14 cellular contexts compared by ENCODE assay signal in the genomic region with DNA sequence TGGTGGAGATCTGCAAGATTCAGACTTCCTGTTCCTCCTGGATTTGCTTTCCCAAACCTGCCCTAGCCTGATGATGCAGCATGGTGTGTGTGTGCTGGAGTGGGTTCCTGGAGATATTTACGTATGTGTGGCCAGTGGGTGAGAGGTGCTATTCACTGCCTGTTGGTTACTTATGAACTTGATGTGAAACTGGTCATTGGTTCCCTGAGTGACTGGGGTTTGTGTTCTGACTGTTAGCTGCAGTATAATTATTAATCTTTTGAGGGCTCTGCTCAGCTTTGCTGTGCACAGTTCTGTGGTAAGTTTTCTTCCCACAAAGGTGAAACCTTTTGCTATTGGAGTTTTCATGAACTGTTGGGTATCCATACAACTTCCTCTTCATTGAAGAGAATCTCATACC.
DNase-seq lines count a peak whose midpoint lies in the region; ATAC-seq and FAIRE-seq lines count a peak whose summit lies in the region.
"Had no signal": no experiment of that assay in that cellular context is flagged by ENCODE, and none has a peak within 500 bp of the region (broad histone marks: within the 10 kb centered on the region; RNA-seq: fewer than 3 reads in every experiment).

No MANE protein-coding gene starts in this region.

- H3K27ac ChIP-seq in small intestine (ENCODE audit: low read depth in 1 of 2, low read length in 1 of 2) = no peak overlapping the region

- in situ Hi-C loops in Caki2 (cut with HindIII; ENCODE audit: low pct_unique_long_range_greater_than_20kb, low sequenced_read_pairs) = no loop called here

- FAIRE-seq in small intestine (lab: Jason Lieb, UNC) = no peak
- FAIRE-seq: A204.1, K562 had no signal

- H3K9me3 ChIP-seq in small intestine (ENCODE audit: control insufficient read depth, low read depth) = no peaks in the 10 kb centered on the region

- no peaks in the 10 kb centered on the region for H3K27me3 ChIP-seq in small intestine (ENCODE audit: control insufficient read depth in 2 of 2, insufficient read depth in 2 of 2, low read length in 2 of 2)

- WGBS in small intestine, 3 donors = 64 to 74% (median 67%) methylated on average over 1 of the region's 1 CpG

- DNase-seq in Caki2 (ENCODE audit: low read depth) (peak; percentile 72), germinal center (ENCODE audit: low spot score) (no peak), small intestine (no peak), NCI-H146 treated with DMSO at 0.1 percent for 48 hours (lab: John Stamatoyannopoulos, UW; ENCODE audit: unreplicated experiment) (no peak), mucosa of gallbladder (ENCODE audit: low spot score) (no peak)
- DNase-seq: activated T-cell treated with anti-CD3 and anti-CD28 coated beads, Interleukin-2, amount 50 U/mL, for 72 hours; DMS153; NCI-H226 had no signal

- H3K4me1 ChIP-seq in small intestine (ENCODE audit: control insufficient read depth in 2 of 2, insufficient read depth in 1 of 2, low read depth in 1 of 2, low read length in 1 of 2) = no peaks in the 10 kb centered on the region

- no peaks in the 10 kb centered on the region for H3K36me3 ChIP-seq in small intestine (ENCODE audit: control insufficient read depth in 2 of 2, insufficient read depth in 2 of 2, low read length in 2 of 2)

- ATAC-seq in GM19395 (IDR thresholded peaks at IDR 0.05; ENCODE audit: unreplicated experiment) = peak; percentile 99
- ATAC-seq in HG02798 (IDR thresholded peaks at IDR 0.05; ENCODE audit: poor library complexity, unreplicated experiment) = peak; percentile 98
- peak; percentile 99 for ATAC-seq in HG03457 (IDR thresholded peaks at IDR 0.05; ENCODE audit: unreplicated experiment)
- ATAC-seq: activated T-cell treated with anti-CD3 and anti-CD28 coated beads, Interleukin-2, amount 50 U/mL, for 72 hours; esophagus mucosa; K562 had no signal

- H3K4me3 ChIP-seq in small intestine (ENCODE audit: low read depth in 1 of 2, low read length in 2 of 2) = no peak overlapping the region
- H3K4me3 ChIP-seq: K562 had no signal
